ENCODE assay signal across 2 cellular contexts in the genomic region with DNA sequence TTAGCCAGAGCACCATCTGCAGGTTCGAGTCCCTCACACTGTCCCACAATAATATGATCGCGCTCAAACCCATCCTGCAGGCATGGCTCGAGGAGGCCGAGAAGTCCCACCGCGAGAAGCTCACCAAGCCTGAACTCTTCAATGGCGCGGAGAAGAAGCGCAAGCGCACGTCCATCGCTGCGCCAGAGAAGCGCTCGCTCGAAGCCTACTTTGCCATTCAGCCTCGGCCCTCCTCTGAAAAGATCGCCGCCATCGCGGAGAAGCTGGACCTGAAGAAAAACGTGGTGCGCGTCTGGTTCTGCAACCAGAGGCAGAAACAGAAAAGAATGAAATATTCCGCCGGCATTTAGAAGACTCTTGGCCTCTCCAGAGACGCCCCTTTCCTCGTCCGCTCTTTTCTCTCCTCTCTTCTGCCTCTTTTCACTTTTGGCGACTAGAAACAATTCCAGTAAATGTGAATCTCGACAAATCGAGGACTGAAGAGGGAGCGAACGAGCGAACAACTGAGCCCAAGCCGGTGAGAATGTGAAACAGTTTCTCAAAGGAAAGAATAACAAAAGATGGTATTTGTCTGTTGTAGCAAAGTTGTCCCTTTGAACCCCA.
TF ChIP-seq lines count a peak whose summit lies in the region.

No MANE protein-coding gene starts in this region.

TF ChIP-seq in H1, 55 proteins besides CTCF, POLR2A, EP300 and RAD21:
- peak; percentile 79 for TF ChIP-seq CREB1 (IDR thresholded peaks at IDR 0.05)
- no peak for TF ChIP-seq CHD2 (IDR thresholded peaks at IDR 0.05; ENCODE audit: low read length)
- peak; percentile 99 for TF ChIP-seq SUZ12 (IDR thresholded peaks at IDR 0.05; ENCODE audit: low read length)
- TF ChIP-seq YY1 (IDR thresholded peaks at IDR 0.05; ENCODE audit: low read depth, low read length) = 0 out of 2 replicates have a peak, but pooled peaks have one; percentile 55
- TF ChIP-seq GTF2F1 (IDR thresholded peaks at IDR 0.05; ENCODE audit: borderline replicate concordance, low read depth, low read length) = no peak
- TF ChIP-seq, protein P1, sequence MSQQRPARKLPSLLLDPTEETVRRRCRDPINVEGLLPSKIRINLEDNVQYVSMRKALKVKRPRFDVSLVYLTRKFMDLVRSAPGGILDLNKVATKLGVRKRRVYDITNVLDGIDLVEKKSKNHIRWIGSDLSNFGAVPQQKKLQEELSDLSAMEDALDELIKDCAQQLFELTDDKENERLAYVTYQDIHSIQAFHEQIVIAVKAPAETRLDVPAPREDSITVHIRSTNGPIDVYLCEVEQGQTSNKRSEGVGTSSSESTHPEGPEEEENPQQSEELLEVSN (IDR thresholded peaks at IDR 0.05) = peak; percentile 37; the same call in 1 of the 2 replicates
- TF ChIP-seq NANOG (IDR thresholded peaks at IDR 0.05; ENCODE audit: insufficient read depth, low read depth, low read length, poor library complexity, severe bottlenecking) = no peak
- no peak for TF ChIP-seq BCL11A (IDR thresholded peaks at IDR 0.05; ENCODE audit: low read depth in 2 of 2, low read length in 2 of 2)
- TF ChIP-seq RXRA (IDR thresholded peaks at IDR 0.05; ENCODE audit: insufficient read depth, low read depth, low read length) = no peak
- TF ChIP-seq PHF8 (conservative IDR thresholded peaks at IDR 0.05; ENCODE audit: low read depth, low read length) = no peak
- peak; percentile 97 for TF ChIP-seq RNF2 (IDR thresholded peaks at IDR 0.05; ENCODE audit: borderline replicate concordance, low read depth, low read length, missing control alignments, poor library complexity, severe bottlenecking)
- no peak for TF ChIP-seq CEBPB (IDR thresholded peaks at IDR 0.05; ENCODE audit: low read depth, low read length)
- peak; percentile 68 for TF ChIP-seq KDM4A (IDR thresholded peaks at IDR 0.05; ENCODE audit: low read depth, low read length, severe bottlenecking)
- TF ChIP-seq SP2 (IDR thresholded peaks at IDR 0.05; ENCODE audit: low read length) = no peak
- 0 out of 2 replicates have a peak, but pooled peaks have one; percentile 38 for TF ChIP-seq RBBP5 (IDR thresholded peaks at IDR 0.05; ENCODE audit: borderline replicate concordance, low read depth, low read length)
- TF ChIP-seq EZH2 (IDR thresholded peaks at IDR 0.05; ENCODE audit: low read depth, low read length, severe bottlenecking) = peak; percentile 94

TF ChIP-seq in neural cell, 6 proteins besides CTCF, POLR2A, EP300 and RAD21:
- TF ChIP-seq MXI1 (conservative IDR thresholded peaks at IDR 0.05; ENCODE audit: poor library complexity, severe bottlenecking) (no peak), POLR2AphosphoS5 (IDR thresholded peaks at IDR 0.05) (peak; percentile 63)
